9 cellular contexts compared by ENCODE assay signal in the genomic region with DNA sequence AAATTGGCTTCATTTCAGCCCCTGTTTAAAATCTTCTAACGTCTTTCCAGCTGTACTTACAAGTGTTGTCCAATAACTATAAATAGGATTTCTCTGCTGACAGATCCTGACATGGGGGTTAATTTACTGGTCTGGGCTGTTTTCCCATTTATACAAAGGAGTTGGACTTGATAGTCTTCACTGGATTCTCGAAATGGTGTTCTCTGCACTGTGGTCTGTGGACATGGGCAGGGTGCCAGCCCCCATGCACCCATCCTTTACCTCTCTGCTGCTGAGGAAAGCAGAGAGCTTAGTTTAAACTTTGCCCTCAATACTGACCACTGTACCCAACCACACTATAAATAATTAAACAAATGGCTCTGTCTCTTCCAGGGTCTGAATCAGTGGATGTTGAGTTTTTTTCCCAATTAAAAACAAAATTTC. TPM values are rescaled to one million over a fixed set of nuclear protein-coding genes. Genes with fewer than 3 reads are reported as not detected.
DNase-seq lines count a peak whose midpoint lies in the region; ATAC-seq, FAIRE-seq and TF ChIP-seq lines count a peak whose summit lies in the region.
"Had no signal": no experiment of that assay in that cellular context is flagged by ENCODE, and none has a peak within 500 bp of the region (broad histone marks: within the 10 kb centered on the region; RNA-seq: fewer than 3 reads in every experiment).

No MANE protein-coding gene starts in this region.

- no peak for ATAC-seq in HG03108 (IDR thresholded peaks at IDR 0.05; ENCODE audit: unreplicated experiment)

- TF ChIP-seq POLR2A in esophagus squamous epithelium (IDR thresholded peaks at IDR 0.05): no peak

- H3K27ac ChIP-seq in esophagus squamous epithelium: no peak overlapping the region

- H3K4me1 ChIP-seq in esophagus squamous epithelium: peaks cover 0 to 48% (median 20%) of the 10 kb centered on the region in 3 donors

- WGBS in esophagus squamous epithelium, 2 donors: 3 to 16% methylated on average over 2 of the region's 2 CpGs

- no peak overlapping the region for H3K4me3 Mint-ChIP-seq in activated CD4-positive, alpha-beta memory T cell treated with anti-CD3 and anti-CD28 coated beads for 36 hours
- H3K4me3 Mint-ChIP-seq: activated CD4-positive, alpha-beta memory T cell treated with anti-CD3 and anti-CD28 coated beads, Interleukin-2, amount 10 ng/mL, durations not matched to agents 7 days and 5 days had no signal

- H3K27ac Mint-ChIP-seq in activated CD4-positive, alpha-beta memory T cell treated with anti-CD3 and anti-CD28 coated beads for 36 hours: no peak overlapping the region
- H3K27ac Mint-ChIP-seq: activated CD4-positive, alpha-beta memory T cell treated with anti-CD3 and anti-CD28 coated beads, Interleukin-2, amount 10 ng/mL, durations not matched to agents 7 days and 5 days had no signal

- POLR2A ChIA-PET in activated CD4-positive, alpha-beta memory T cell treated with anti-CD3 and anti-CD28 coated beads for 36 hours (lab: Charles Lee): no interaction called here

- DNase-seq in AG08396 (ENCODE audit: low spot score): peak; percentile 30
- DNase-seq in RCC 7860 (ENCODE audit: low spot score): peak; percentile 89
- peak; percentile 85 for DNase-seq in kidney tubule cell (ENCODE audit: low spot score)
- no peak for DNase-seq in activated CD4-positive, alpha-beta memory T cell treated with anti-CD3 and anti-CD28 coated beads for 36 hours
- DNase-seq in esophagus squamous epithelium (lab: John Stamatoyannopoulos, UW): no peak
- DNase-seq: activated CD4-positive, alpha-beta memory T cell treated with anti-CD3 and anti-CD28 coated beads, Interleukin-2, amount 10 ng/mL, durations not matched to agents 7 days and 5 days had no signal

- H3K9me3 ChIP-seq in esophagus squamous epithelium: no peaks in the 10 kb centered on the region

- H3K36me3 Mint-ChIP-seq in activated CD4-positive, alpha-beta memory T cell treated with anti-CD3 and anti-CD28 coated beads for 36 hours: no peaks in the 10 kb centered on the region

- H3K9me3 Mint-ChIP-seq in activated CD4-positive, alpha-beta memory T cell treated with anti-CD3 and anti-CD28 coated beads for 36 hours: no peaks in the 10 kb centered on the region
- H3K9me3 Mint-ChIP-seq: activated CD4-positive, alpha-beta memory T cell treated with anti-CD3 and anti-CD28 coated beads, Interleukin-2, amount 10 ng/mL, durations not matched to agents 7 days and 5 days had no signal

- no peaks in the 10 kb centered on the region for H3K36me3 ChIP-seq in esophagus squamous epithelium

- no peak overlapping the region for H3K4me3 ChIP-seq in esophagus squamous epithelium

- peaks cover 5% of the 10 kb centered on the region for H3K4me1 Mint-ChIP-seq in activated CD4-positive, alpha-beta memory T cell treated with anti-CD3 and anti-CD28 coated beads for 36 hours (ENCODE audit: low read depth)

- peak; percentile 99 for FAIRE-seq in RCC 7860 (lab: Jason Lieb, UNC)

- intact Hi-C loops in activated CD4-positive, alpha-beta memory T cell treated with anti-CD3 and anti-CD28 coated beads for 36 hours (cut with micrococcal nuclease): no loop called here
- intact Hi-C loops in esophagus squamous epithelium (cut with DNase I): loop anchor here (5.0 kb wide), 1 partner anchor 38 kb away; no protein-coding TSS in a partner anchor

- CTCF ChIA-PET in activated CD4-positive, alpha-beta memory T cell treated with anti-CD3 and anti-CD28 coated beads for 36 hours (lab: Charles Lee): interaction anchor here (0.7 to 1.7 kb wide), 3 partner anchors 15 to 112 kb away, joined by 3 to 4 read pairs (median 3); no protein-coding TSS in a partner anchor

- H3K27me3 ChIP-seq in esophagus squamous epithelium: no peaks in the 10 kb centered on the region

- no peak for TF ChIP-seq CTCF in esophagus squamous epithelium (IDR thresholded peaks at IDR 0.05)

- peaks cover 7% of the 10 kb centered on the region for H3K27me3 Mint-ChIP-seq in activated CD4-positive, alpha-beta memory T cell treated with anti-CD3 and anti-CD28 coated beads for 36 hours

RNA-seq across cellular contexts. Expression of gene DIO1, which starts 5.2 kb away (rescaled TPM):
- not detected for total RNA-seq in activated CD4-positive, alpha-beta memory T cell treated with anti-CD3 and anti-CD28 coated beads for 36 hours
- not detected for total RNA-seq in esophagus squamous epithelium
- total RNA-seq: activated CD4-positive, alpha-beta memory T cell treated with anti-CD3 and anti-CD28 coated beads, Interleukin-2, amount 10 ng/mL, durations not matched to agents 7 days and 5 days; MCF 10A; temporal lobe had no signal

RNA-seq across cellular contexts. Expression of gene YIPF1, which starts 9.6 kb away (rescaled TPM):
- 10 to 100 TPM; 17.3 to 19.1 TPM for total RNA-seq in activated CD4-positive, alpha-beta memory T cell treated with anti-CD3 and anti-CD28 coated beads for 36 hours
- 10 to 100 TPM; 15.8 to 25.3 (median 17.0) TPM for total RNA-seq in esophagus squamous epithelium

RNA-seq across cellular contexts. Expression of gene IFT25, which starts 46.3 kb away (rescaled TPM):
- 10 to 100 TPM; 52.5 to 60.3 TPM for total RNA-seq in activated CD4-positive, alpha-beta memory T cell treated with anti-CD3 and anti-CD28 coated beads for 36 hours
- total RNA-seq in esophagus squamous epithelium: 10 to 100 TPM; 11.7 to 24.6 (median 17.1) TPM

RNA-seq across cellular contexts. Expression of gene LRRC42, which starts 46.9 kb away (rescaled TPM):
- total RNA-seq in activated CD4-positive, alpha-beta memory T cell treated with anti-CD3 and anti-CD28 coated beads for 36 hours: 10 to 100 TPM; 26.9 to 28.4 TPM
- 10 to 100 TPM; 18.7 to 24.3 (median 23.3) TPM for total RNA-seq in esophagus squamous epithelium

Comparison
In these comparisons a context has a peak if more than half of its experiments do, and no peak if none do; other contexts are left out.
1. DNase-seq: peak in AG08396 (single experiment), RCC 7860 (single experiment) and kidney tubule cell (single experiment); none in activated CD4-positive, alpha-beta memory T cell treated with anti-CD3 and anti-CD28 coated beads for 36 hours (single experiment) and esophagus squamous epithelium (single experiment).